Comparison of ENCODE assay signal across 2 cellular contexts in genomic region chr10:30207485-30208052, GRCh38.
TF ChIP-seq lines count a peak whose summit lies in the region.

No MANE protein-coding gene starts in this region.

TF ChIP-seq in HEK293, 187 proteins besides CTCF, POLR2A, EP300 and RAD21 (continued from another document):
- TF ChIP-seq, protein P1, sequence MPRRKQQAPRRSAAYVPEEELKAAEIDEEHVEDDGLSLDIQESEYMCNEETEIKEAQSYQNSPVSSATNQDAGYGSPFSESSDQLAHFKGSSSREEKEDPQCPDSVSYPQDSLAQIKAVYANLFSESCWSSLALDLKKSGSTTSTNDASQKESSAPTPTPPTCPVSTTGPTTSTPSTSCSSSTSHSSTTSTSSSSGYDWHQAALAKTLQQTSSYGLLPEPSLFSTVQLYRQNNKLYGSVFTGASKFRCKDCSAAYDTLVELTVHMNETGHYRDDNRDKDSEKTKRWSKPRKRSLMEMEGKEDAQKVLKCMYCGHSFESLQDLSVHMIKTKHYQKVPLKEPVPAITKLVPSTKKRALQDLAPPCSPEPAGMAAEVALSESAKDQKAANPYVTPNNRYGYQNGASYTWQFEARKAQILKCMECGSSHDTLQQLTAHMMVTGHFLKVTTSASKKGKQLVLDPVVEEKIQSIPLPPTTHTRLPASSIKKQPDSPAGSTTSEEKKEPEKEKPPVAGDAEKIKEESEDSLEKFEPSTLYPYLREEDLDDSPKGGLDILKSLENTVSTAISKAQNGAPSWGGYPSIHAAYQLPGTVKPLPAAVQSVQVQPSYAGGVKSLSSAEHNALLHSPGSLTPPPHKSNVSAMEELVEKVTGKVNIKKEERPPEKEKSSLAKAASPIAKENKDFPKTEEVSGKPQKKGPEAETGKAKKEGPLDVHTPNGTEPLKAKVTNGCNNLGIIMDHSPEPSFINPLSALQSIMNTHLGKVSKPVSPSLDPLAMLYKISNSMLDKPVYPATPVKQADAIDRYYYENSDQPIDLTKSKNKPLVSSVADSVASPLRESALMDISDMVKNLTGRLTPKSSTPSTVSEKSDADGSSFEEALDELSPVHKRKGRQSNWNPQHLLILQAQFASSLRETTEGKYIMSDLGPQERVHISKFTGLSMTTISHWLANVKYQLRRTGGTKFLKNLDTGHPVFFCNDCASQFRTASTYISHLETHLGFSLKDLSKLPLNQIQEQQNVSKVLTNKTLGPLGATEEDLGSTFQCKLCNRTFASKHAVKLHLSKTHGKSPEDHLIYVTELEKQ (tag by site-specific recombination; IDR thresholded peaks at IDR 0.05; ENCODE audit: borderline replicate concordance): no peak
- TF ChIP-seq ZNF174 (tag by site-specific recombination; IDR thresholded peaks at IDR 0.05) (no peak), ZNF341 (tag by site-specific recombination; IDR thresholded peaks at IDR 0.05; ENCODE audit: low read depth) (peak; percentile 44)
TF ChIP-seq in HEK293: peak in this region for 1.

TF ChIP-seq in WTC11, 78 proteins besides CTCF, POLR2A, EP300 and RAD21 (continued from another document):
- TF ChIP-seq IRF1 (CRISPR knock-in tag; IDR thresholded peaks at IDR 0.05) (no peak), ZNF138 (CRISPR knock-in tag; conservative IDR thresholded peaks at IDR 0.05) (no peak), TP53 (CRISPR knock-in tag; IDR thresholded peaks at IDR 0.05) (no peak)
TF ChIP-seq in WTC11: peak in this region for 0.
